ENCODE assay signal across 32 cellular contexts in the genomic region with DNA sequence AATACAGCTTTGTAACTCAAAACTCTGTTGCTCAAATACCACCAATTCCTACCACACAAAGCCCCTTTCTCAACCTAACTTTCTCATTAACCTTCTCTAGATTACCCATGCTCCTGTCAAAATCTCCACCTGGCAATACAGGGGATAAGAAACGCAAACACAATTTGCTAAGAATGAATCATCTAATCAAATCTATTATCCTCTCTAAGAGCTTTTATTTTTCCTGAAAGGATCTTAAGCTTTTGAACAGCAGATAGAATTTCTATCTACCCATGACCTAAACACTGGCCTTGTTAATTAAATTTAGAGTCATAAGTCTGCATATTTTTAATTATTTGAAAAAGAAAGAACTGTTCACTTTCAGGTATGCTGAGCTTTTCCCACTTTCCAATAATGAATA.
"Had no signal": no experiment of that assay in that cellular context is flagged by ENCODE, and none has a peak within 500 bp of the region (broad histone marks: within the 10 kb centered on the region; RNA-seq: fewer than 3 reads in every experiment).

No MANE protein-coding gene starts in this region.

- H3K9me3 ChIP-seq: Peyer's patch, SJSA1 had no signal

- H3K9me3 Mint-ChIP-seq: activated B cell treated with CpG ODN at 0.5 μM for 24 hours; activated CD4-positive, alpha-beta memory T cell treated with anti-CD3 and anti-CD28 coated beads for 36 hours; activated naive CD8-positive, alpha-beta T cell treated with anti-CD3 and anti-CD28 coated beads for 36 hours; activated T-cell treated with anti-CD3 and anti-CD28 coated beads, Interleukin-2, amount 50 U/mL, for 4 hours; activated T-helper 17 cell treated with anti-CD3 and anti-CD28 coated beads, Interleukin-2, amount 50 U/mL, for 72 hours; T-helper 2 cell treated with Interferon-gamma antibody and Interleukin-4, amounts not matched to agents 5 μg/mL and 100 μg/mL, for 36 hours had no signal

- H3K27ac Mint-ChIP-seq: activated B cell treated with CpG ODN at 0.5 μM for 24 hours; activated CD4-positive, alpha-beta memory T cell treated with anti-CD3 and anti-CD28 coated beads for 36 hours; activated naive CD8-positive, alpha-beta T cell treated with anti-CD3 and anti-CD28 coated beads for 36 hours; T-helper 2 cell treated with Interferon-gamma antibody and Interleukin-4, amounts not matched to agents 5 μg/mL and 100 μg/mL, for 36 hours had no signal

- H3K27ac ChIP-seq: brain microvascular endothelial cell, KMS-11, Peyer's patch, SJSA1 had no signal

- H3K27me3 Mint-ChIP-seq: activated B cell treated with CpG ODN at 0.5 μM for 24 hours; activated CD4-positive, alpha-beta memory T cell treated with anti-CD3 and anti-CD28 coated beads for 36 hours; activated naive CD8-positive, alpha-beta T cell treated with anti-CD3 and anti-CD28 coated beads for 36 hours; activated T-helper 17 cell treated with anti-CD3 and anti-CD28 coated beads, Interleukin-2, amount 50 U/mL, for 72 hours had no signal

- DNase-seq: activated B cell treated with CpG ODN at 0.5 μM for 24 hours; activated CD4-positive, alpha-beta memory T cell treated with anti-CD3 and anti-CD28 coated beads for 36 hours; activated CD4-positive, alpha-beta T cell treated with anti-CD3 and anti-CD28 coated beads for 4 hours; activated CD4-positive, alpha-beta T cell treated with anti-CD3 and anti-CD28 coated beads, Interleukin-2, amount 50 U/mL, for 1 hour; activated CD4-positive, CD25-positive, alpha-beta regulatory T cell treated with anti-CD3 and anti-CD28 coated beads, Interleukin-2, amount 50 U/mL, for 72 hours; activated CD8-positive, alpha-beta memory T cell treated with anti-CD3 and anti-CD28 coated beads, Interleukin-2, amount 50 U/mL, for 4 hours; activated effector memory CD4-positive, alpha-beta T cell treated with anti-CD3 and anti-CD28 coated beads, Interleukin-2, amount 50 U/mL, for 16 hours; activated naive CD4-positive, alpha-beta T cell; activated naive CD4-positive, alpha-beta T cell treated with anti-CD3 and anti-CD28 coated beads, Interleukin-2, amount 50 U/mL, for 16 hours; activated naive CD8-positive, alpha-beta T cell treated with anti-CD3 and anti-CD28 coated beads for 36 hours; activated T-cell treated with anti-CD3 and anti-CD28 coated beads for 4 hours; activated T-cell treated with anti-CD3 and anti-CD28 coated beads, Interleukin-2, amount 50 U/mL, for 4 hours; amniotic stem cell; aorta; brain microvascular endothelial cell; central memory CD4-positive, alpha-beta T cell; MM.1S; MV-4-11; NCI-H1092; NCI-H187 treated with DMSO at 0.1 percent for 48 hours; NCI-H345; NCI-H524 treated with DMSO at 0.1 percent for 48 hours; NCI-H748 treated with DMSO at 0.1 percent for 48 hours; NK-92 treated with Interleukin-12 subunit alpha and Interleukin-12 subunit beta, amount 100 ng/mL, for 24 hours; PC-3; Peyer's patch; RPMI8226; SHP77 treated with DMSO at 0.1 percent for 48 hours had no signal

- ATAC-seq: activated T-cell treated with anti-CD3 and anti-CD28 coated beads, Interleukin-2, amount 50 U/mL, for 4 hours; activated T-helper 17 cell treated with anti-CD3 and anti-CD28 coated beads, Interleukin-2, amount 50 U/mL, for 72 hours; PC-3 had no signal

- H3K4me1 Mint-ChIP-seq: activated B cell treated with CpG ODN at 0.5 μM for 24 hours; activated naive CD8-positive, alpha-beta T cell treated with anti-CD3 and anti-CD28 coated beads for 36 hours; activated T-helper 17 cell treated with anti-CD3 and anti-CD28 coated beads, Interleukin-2, amount 50 U/mL, for 72 hours had no signal

- H3K4me3 Mint-ChIP-seq: activated B cell treated with CpG ODN at 0.5 μM for 24 hours; activated CD4-positive, alpha-beta memory T cell treated with anti-CD3 and anti-CD28 coated beads for 36 hours; activated naive CD8-positive, alpha-beta T cell treated with anti-CD3 and anti-CD28 coated beads for 36 hours; activated T-cell treated with anti-CD3 and anti-CD28 coated beads, Interleukin-2, amount 50 U/mL, for 4 hours; activated T-helper 17 cell treated with anti-CD3 and anti-CD28 coated beads, Interleukin-2, amount 50 U/mL, for 72 hours; T-helper 2 cell treated with Interferon-gamma antibody and Interleukin-4, amounts not matched to agents 5 μg/mL and 100 μg/mL, for 36 hours had no signal

- H3K4me3 ChIP-seq: Peyer's patch, SJSA1 had no signal

- H3K27me3 ChIP-seq: brain microvascular endothelial cell, Peyer's patch, SJSA1 had no signal
